In the genomic region with DNA sequence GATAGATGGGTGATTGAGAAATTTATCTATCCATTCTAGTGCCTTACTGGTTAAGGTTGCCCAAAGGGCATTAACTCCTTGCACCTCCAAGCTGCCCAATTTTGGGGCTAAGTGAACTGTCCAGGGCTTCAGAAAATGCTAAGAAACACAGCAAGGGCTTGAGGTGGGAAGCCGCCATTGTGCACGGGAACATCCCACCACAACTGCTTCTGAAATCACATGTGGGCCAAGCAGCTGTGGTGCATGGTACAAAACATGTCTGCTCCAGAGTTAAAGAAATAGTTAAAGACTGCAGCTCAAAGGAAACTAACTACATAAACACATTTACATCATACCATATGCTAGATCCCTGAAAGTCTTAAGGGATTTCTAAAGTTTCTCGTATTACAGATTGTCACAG, we compare ENCODE assay signal across 25 cellular contexts.
"Had no signal": no experiment of that assay in that cellular context is flagged by ENCODE, and none has a peak within 500 bp of the region (broad histone marks: within the 10 kb centered on the region; RNA-seq: fewer than 3 reads in every experiment).

No MANE protein-coding gene starts in this region.

- H3K27ac Mint-ChIP-seq: immature natural killer cell; naive thymus-derived CD8-positive, alpha-beta T cell; nephron progenitor cell; stimulated activated effector memory CD8-positive, alpha-beta T cell treated with anti-CD3 and anti-CD28 coated beads, Interleukin-12 subunit alpha, Interleukin-12 subunit beta, amount 100 ng/mL, for 72 hours; stimulated activated naive CD8-positive, alpha-beta T cell treated with anti-CD3 and anti-CD28 coated beads, Interleukin-15, Interleukin-2, amounts not matched to agents 100 ng/mL and 50 ng/mL, for 24 hours had no signal

- H3K4me1 ChIP-seq: left lung, lower lobe of right lung, prostate gland, spleen, suprapubic skin, tibial artery, upper lobe of right lung had no signal

- H3K36me3 Mint-ChIP-seq: immature natural killer cell; stimulated activated effector memory CD8-positive, alpha-beta T cell treated with anti-CD3 and anti-CD28 coated beads, Interleukin-12 subunit alpha, Interleukin-12 subunit beta, amount 100 ng/mL, for 72 hours had no signal

- H3K9me3 Mint-ChIP-seq: stimulated activated naive CD8-positive, alpha-beta T cell treated with anti-CD3 and anti-CD28 coated beads, Interleukin-15, Interleukin-2, amounts not matched to agents 100 ng/mL and 50 ng/mL, for 24 hours had no signal

- H3K9me3 ChIP-seq: lower lobe of right lung, ovary, prostate gland, suprapubic skin, thoracic aorta, tibial artery, upper lobe of right lung had no signal

- H3K27ac ChIP-seq: left lung, lower lobe of right lung, ovary, prostate gland, skin epidermis, spleen, suprapubic skin, thoracic aorta, tibial artery, upper lobe of right lung had no signal

- DNase-seq: hypothalamus; immature natural killer cell; kidney; left colon; lower lobe of right lung; mammary epithelial cell; mesenchymal stem cell; naive thymus-derived CD8-positive, alpha-beta T cell; nephron progenitor cell; ovary; retina; right cardiac atrium; spleen; stimulated activated CD4-positive, alpha-beta T cell treated with anti-CD3 and anti-CD28 coated beads, Interleukin-4, amount 100 ng/mL, for 24 hours; stimulated activated naive CD4-positive, alpha-beta T cell; tibial artery; upper lobe of right lung had no signal

- H3K4me1 Mint-ChIP-seq: immature natural killer cell; naive thymus-derived CD8-positive, alpha-beta T cell; nephron progenitor cell; stimulated activated effector memory CD8-positive, alpha-beta T cell treated with anti-CD3 and anti-CD28 coated beads, Interleukin-12 subunit alpha, Interleukin-12 subunit beta, amount 100 ng/mL, for 72 hours had no signal

- ATAC-seq: left colon; left lung; lower lobe of right lung; naive thymus-derived CD8-positive, alpha-beta T cell; right cardiac atrium; sciatic nerve; stimulated activated effector memory CD8-positive, alpha-beta T cell treated with anti-CD3 and anti-CD28 coated beads, Interleukin-12 subunit alpha, Interleukin-12 subunit beta, amount 100 ng/mL, for 72 hours; upper lobe of right lung had no signal

- H3K4me3 ChIP-seq: left lung, lower lobe of right lung, ovary, prostate gland, skin epidermis, spleen, suprapubic skin, thoracic aorta, tibial artery, upper lobe of right lung had no signal

- H3K27me3 Mint-ChIP-seq: naive thymus-derived CD8-positive, alpha-beta T cell; stimulated activated naive CD8-positive, alpha-beta T cell treated with anti-CD3 and anti-CD28 coated beads, Interleukin-15, Interleukin-2, amounts not matched to agents 100 ng/mL and 50 ng/mL, for 24 hours had no signal

- H3K36me3 ChIP-seq: left lung, lower lobe of right lung, ovary, prostate gland, spleen, suprapubic skin, thoracic aorta, tibial artery, upper lobe of right lung had no signal

- H3K4me3 Mint-ChIP-seq: immature natural killer cell; naive thymus-derived CD8-positive, alpha-beta T cell; nephron progenitor cell; stimulated activated effector memory CD8-positive, alpha-beta T cell treated with anti-CD3 and anti-CD28 coated beads, Interleukin-12 subunit alpha, Interleukin-12 subunit beta, amount 100 ng/mL, for 72 hours; stimulated activated naive CD8-positive, alpha-beta T cell treated with anti-CD3 and anti-CD28 coated beads, Interleukin-15, Interleukin-2, amounts not matched to agents 100 ng/mL and 50 ng/mL, for 24 hours had no signal

- H3K27me3 ChIP-seq: left lung, ovary, spleen, suprapubic skin, tibial artery, upper lobe of right lung had no signal
